In genomic region chr16:89170346-89171215, GRCh38 we compare ENCODE assay signal across 8 cellular contexts. TPM values are rescaled to one million over a fixed set of nuclear protein-coding genes. Genes with fewer than 3 reads are reported as not detected.
DNase-seq lines count a peak whose midpoint lies in the region; ATAC-seq and TF ChIP-seq lines count a peak whose summit lies in the region.

No MANE protein-coding gene starts in this region.

- TF ChIP-seq EP300 in Ishikawa (IDR thresholded peaks at IDR 0.05; ENCODE audit: borderline replicate concordance): no peak

- no peaks in the 10 kb centered on the region for H3K9me3 Mint-ChIP-seq in immature natural killer cell

- H3K4me1 Mint-ChIP-seq in immature natural killer cell: peaks cover 8 to 10% of the 10 kb centered on the region in 2 donors

- H3K4me3 Mint-ChIP-seq in immature natural killer cell: peak overlapping the region; percentile 65 to 75 (median 73)

- peak overlapping the region in 3 of 6 donors; percentile 38 to 69 (median 45) for H3K27ac Mint-ChIP-seq in immature natural killer cell

- no peak for TF ChIP-seq RAD21 in Ishikawa (IDR thresholded peaks at IDR 0.05; ENCODE audit: low read depth)

- H3K27me3 Mint-ChIP-seq in immature natural killer cell (ENCODE audit: low read depth in 3 of 3): peaks cover 0 to 4% (median 3%) of the 10 kb centered on the region in 3 donors

- no peaks in the 10 kb centered on the region for H3K36me3 Mint-ChIP-seq in immature natural killer cell

- DNase-seq in COR-L47 (lab: John Stamatoyannopoulos, UW) (peak; percentile 75), immature natural killer cell (no peak), DMS114 treated with DMSO at 0.1 percent for 48 hours (lab: John Stamatoyannopoulos, UW; ENCODE audit: unreplicated experiment) (no peak)
- DNase-seq in activated CD4-positive, alpha-beta T cell treated with anti-CD3 and anti-CD28 coated beads, Interleukin-2, amount 50 U/mL, for 1 hour: peak; percentile 27
- no peak for DNase-seq in stimulated activated naive CD4-positive, alpha-beta T cell treated with Interleukin-2 at 50 U/mL for 16 hours (lab: John Stamatoyannopoulos, UW)
- DNase-seq in stimulated activated CD4-positive, alpha-beta T cell treated with anti-CD3 and anti-CD28 coated beads, Interleukin-2, amount 100 ng/mL, for 48 hours: no peak

- no peak for ATAC-seq in HG03442 (IDR thresholded peaks at IDR 0.05; ENCODE audit: unreplicated experiment)

TF ChIP-seq in Ishikawa, 13 proteins besides CTCF, POLR2A, EP300 and RAD21:
- TF ChIP-seq, protein P1, sequence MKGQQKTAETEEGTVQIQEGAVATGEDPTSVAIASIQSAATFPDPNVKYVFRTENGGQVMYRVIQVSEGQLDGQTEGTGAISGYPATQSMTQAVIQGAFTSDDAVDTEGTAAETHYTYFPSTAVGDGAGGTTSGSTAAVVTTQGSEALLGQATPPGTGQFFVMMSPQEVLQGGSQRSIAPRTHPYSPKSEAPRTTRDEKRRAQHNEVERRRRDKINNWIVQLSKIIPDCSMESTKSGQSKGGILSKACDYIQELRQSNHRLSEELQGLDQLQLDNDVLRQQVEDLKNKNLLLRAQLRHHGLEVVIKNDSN (IDR thresholded peaks at IDR 0.05): no peak
- TF ChIP-seq TCF12 (IDR thresholded peaks at IDR 0.05; ENCODE audit: low read depth): no peak
- TF ChIP-seq CREB1 (IDR thresholded peaks at IDR 0.05; ENCODE audit: low read depth): no peak
- peak; percentile 25; the same call in 1 of the 2 replicates for TF ChIP-seq MAX (IDR thresholded peaks at IDR 0.05)
- TF ChIP-seq YY1 (IDR thresholded peaks at IDR 0.05; ENCODE audit: low read depth): no peak

RNA-seq across cellular contexts. Expression of gene CDH15, which starts 1.0 kb away (rescaled TPM):
- not detected for polyA plus RNA-seq in immature natural killer cell

RNA-seq across cellular contexts. Expression of gene SLC22A31, which starts 29.8 kb away (rescaled TPM):
- polyA plus RNA-seq in immature natural killer cell: not detected

RNA-seq across cellular contexts. Expression of gene ZNF778, which starts 46.9 kb away (rescaled TPM):
- polyA plus RNA-seq in immature natural killer cell: 1 to 10 TPM; 4.0 to 5.0 (median 5.0) TPM

Comparison
In these comparisons a context has a peak if more than half of its experiments do, and no peak if none do; other contexts are left out.
1. DNase-seq: peak in COR-L47 (single experiment) and activated CD4-positive, alpha-beta T cell treated with anti-CD3 and anti-CD28 coated beads, Interleukin-2, amount 50 U/mL, for 1 hour (single experiment); none in immature natural killer cell (0 of 3), stimulated activated naive CD4-positive, alpha-beta T cell treated with Interleukin-2 at 50 U/mL for 16 hours (single experiment), stimulated activated CD4-positive, alpha-beta T cell treated with anti-CD3 and anti-CD28 coated beads, Interleukin-2, amount 100 ng/mL, for 48 hours (0 of 2) and DMS114 treated with DMSO at 0.1 percent for 48 hours (single experiment).